ENCODE assay signal across 10 cellular contexts in the genomic region with DNA sequence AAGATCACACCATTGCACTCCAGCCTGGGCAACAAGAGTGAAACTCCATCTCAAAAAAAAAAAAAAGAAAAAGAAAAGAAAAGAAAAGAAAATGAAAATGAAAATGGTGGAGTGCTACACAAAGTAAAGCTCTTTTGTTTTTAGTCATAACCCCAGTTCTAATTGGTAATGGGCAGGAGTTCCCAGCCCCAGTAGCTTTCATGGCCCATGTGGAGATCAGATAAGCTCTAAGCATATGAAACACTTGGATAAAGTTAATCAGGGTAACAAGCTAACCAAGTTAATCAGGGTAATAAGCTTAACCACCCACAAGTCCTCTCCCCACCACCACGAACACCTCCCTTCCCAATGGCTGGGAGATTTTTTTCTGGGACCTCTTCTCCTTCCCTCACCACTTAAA.
DNase-seq lines count a peak whose midpoint lies in the region; ATAC-seq lines count a peak whose summit lies in the region.
"Had no signal": no experiment of that assay in that cellular context is flagged by ENCODE, and none has a peak within 500 bp of the region (broad histone marks: within the 10 kb centered on the region; RNA-seq: fewer than 3 reads in every experiment).

No MANE protein-coding gene starts in this region.

- H3K4me1 ChIP-seq in right cardiac atrium (ENCODE audit: control insufficient read depth, insufficient read depth, low read length), result no peaks in the 10 kb centered on the region

- ATAC-seq in GM18508 (IDR thresholded peaks at IDR 0.05; ENCODE audit: insufficient read depth, unreplicated experiment) (peak; percentile 62), GM19452 (IDR thresholded peaks at IDR 0.05; ENCODE audit: unreplicated experiment) (peak; percentile 85), HG02970 (IDR thresholded peaks at IDR 0.05; ENCODE audit: low FRiP score, unreplicated experiment) (peak; percentile 69), right cardiac atrium (no peak)

- H3K27ac ChIP-seq in right cardiac atrium (ENCODE audit: low read length), result no peak overlapping the region
- H3K27ac ChIP-seq: GM23248 had no signal

- 100% methylated on average over 1 of the region's 1 CpG for WGBS in right cardiac atrium

- no peak overlapping the region for H3K4me3 ChIP-seq in right cardiac atrium (ENCODE audit: low read length)
- H3K4me3 ChIP-seq: GM23248 had no signal

- intact Hi-C loops in right cardiac atrium (cut with DNase I), result no loop called here

- peak; percentile 89 for DNase-seq in NCI-H82 treated with DMSO at 0.1 percent for 48 hours (lab: John Stamatoyannopoulos, UW; ENCODE audit: unreplicated experiment)
- no peak for DNase-seq in right cardiac atrium
- DNase-seq in NCI-H524 (lab: John Stamatoyannopoulos, UW), result no peak
- DNase-seq in A172 (ENCODE audit: low spot score), result no peak
- no peak for DNase-seq in H4 (ENCODE audit: low spot score)
- DNase-seq: Calu3, GM23248 had no signal

- no peaks in the 10 kb centered on the region for H3K9me3 ChIP-seq in right cardiac atrium (ENCODE audit: control insufficient read depth, low read length)

- H3K27me3 ChIP-seq in right cardiac atrium (ENCODE audit: control insufficient read depth, insufficient read depth), result no peaks in the 10 kb centered on the region

Comparison
In these comparisons a context has a peak if more than half of its experiments do, and no peak if none do; other contexts are left out.
1. ATAC-seq: peak in GM18508 (single experiment), GM19452 (single experiment) and HG02970 (single experiment); none in right cardiac atrium (0 of 2).